8 cellular contexts compared by ENCODE assay signal in the genomic region with DNA sequence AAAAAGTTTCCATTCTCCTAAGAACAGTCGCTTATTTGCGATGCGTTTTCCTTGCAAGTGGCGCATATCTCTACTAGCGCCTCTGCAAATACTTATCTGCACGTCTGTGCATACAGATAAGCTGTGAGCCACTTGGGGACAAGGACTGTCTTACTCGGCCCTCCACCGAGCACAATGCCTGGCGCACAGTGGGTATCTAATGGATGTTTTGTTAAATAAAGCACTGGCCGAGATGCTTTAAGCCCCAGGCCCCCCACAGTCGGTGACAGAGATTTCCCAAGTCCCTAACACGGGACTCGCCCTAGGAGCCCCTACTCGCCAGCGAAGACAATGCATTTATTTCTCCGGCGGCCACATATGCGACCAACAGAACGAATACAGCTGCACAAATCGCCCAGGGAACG. TPM values are rescaled to one million over a fixed set of nuclear protein-coding genes. Genes with fewer than 3 reads are reported as not detected.
DNase-seq lines count a peak whose midpoint lies in the region; ATAC-seq and TF ChIP-seq lines count a peak whose summit lies in the region.

No MANE protein-coding gene starts in this region.

- H3F3A ChIP-seq in GM23248 (ENCODE audit: insufficient read depth) = no peaks in the 10 kb centered on the region

- no peak for TF ChIP-seq CTCF in gastroesophageal sphincter (IDR thresholded peaks at IDR 0.05)

- no peaks in the 10 kb centered on the region for H3K27me3 ChIP-seq in GM23248 (replicated peaks; ENCODE audit: insufficient read depth)
- no peaks in the 10 kb centered on the region for H3K27me3 ChIP-seq in gastroesophageal sphincter

- peaks cover 7% of the 10 kb centered on the region for H3K36me3 Mint-ChIP-seq in activated naive CD4-positive, alpha-beta T cell treated with anti-CD3 and anti-CD28 coated beads for 36 hours (ENCODE audit: low read depth)

- peak overlapping the region; percentile 82 for H3K4me2 ChIP-seq in GM23248 (ENCODE audit: unreplicated experiment)

- H3K4me3 Mint-ChIP-seq in activated naive CD4-positive, alpha-beta T cell treated with anti-CD3 and anti-CD28 coated beads for 36 hours = peak overlapping the region; percentile 95

- H3K9me3 ChIP-seq in GM23248 (ENCODE audit: low read depth) (no peaks in the 10 kb centered on the region), gastroesophageal sphincter (no peaks in the 10 kb centered on the region)

- H3K27ac ChIP-seq in GM23248 (no peak overlapping the region), gastroesophageal sphincter (peak overlapping the region; percentile 1 to 86 (median 82))

- H3K9me2 ChIP-seq in GM23248 (ENCODE audit: insufficient read depth) = no peaks in the 10 kb centered on the region

- CTCF ChIA-PET in activated naive CD4-positive, alpha-beta T cell treated with anti-CD3 and anti-CD28 coated beads for 36 hours (lab: Charles Lee) = interaction anchor here (1.1 to 1.2 kb wide), 2 partner anchors 42 to 138 kb away, joined by 3 read pairs; no protein-coding TSS in a partner anchor

- no peaks in the 10 kb centered on the region for H4K20me1 ChIP-seq in GM23248 (ENCODE audit: insufficient read depth)

- peaks cover 14% of the 10 kb centered on the region for H3K4me1 Mint-ChIP-seq in activated naive CD4-positive, alpha-beta T cell treated with anti-CD3 and anti-CD28 coated beads for 36 hours (ENCODE audit: low read depth)

- H3K9ac ChIP-seq in GM23248 = peak overlapping the region; percentile 77

- 1 to 2% methylated on average over 21 of the region's 21 CpGs for WGBS in GM23248 (ENCODE audit: low coverage in 1 of 2, low lambda C conversion rate in 2 of 2, missing lambda C conversion rate in 2 of 2), 2 experiments
- WGBS in gastroesophageal sphincter (ENCODE audit: low coverage in 1 of 2), 2 donors = 0% methylated on average over 4 to 5 of the region's 21 CpGs

- H3K79me2 ChIP-seq in GM23248 (ENCODE audit: insufficient read depth) = peaks cover 41% of the 10 kb centered on the region

- no peak for TF ChIP-seq POLR2A in gastroesophageal sphincter (IDR thresholded peaks at IDR 0.05)

- no peaks in the 10 kb centered on the region for H3K9me3 Mint-ChIP-seq in activated naive CD4-positive, alpha-beta T cell treated with anti-CD3 and anti-CD28 coated beads for 36 hours

- in situ Hi-C loops in GM23248 (cut with MboI) = no loop called here

- peak overlapping the region; percentile 93 for H3K4me3 ChIP-seq in GM23248
- H3K4me3 ChIP-seq in gastroesophageal sphincter = peak overlapping the region; percentile 58 to 81

- peak; percentile 11 for ATAC-seq in gastroesophageal sphincter

- peak overlapping the region; percentile 96 for H2AFZ ChIP-seq in GM23248

- H3K36me3 ChIP-seq in GM23248 (ENCODE audit: low read depth) (no peaks in the 10 kb centered on the region; the same call in 1 of the 2 replicates), gastroesophageal sphincter (peaks cover 0 to 7% of the 10 kb centered on the region in 2 donors)

- peak; percentile 36 for DNase-seq in activated naive CD4-positive, alpha-beta T cell treated with anti-CD3 and anti-CD28 coated beads for 36 hours
- DNase-seq in activated naive CD4-positive, alpha-beta T cell (lab: John Stamatoyannopoulos, UW) = no peak
- peak; percentile 63 for DNase-seq in GM23248
- DNase-seq in Kasumi-1 (lab: John Stamatoyannopoulos, UW) = peak; percentile 39 to 42
- peak; percentile 2 to 7 for DNase-seq in activated CD4-positive, alpha-beta T cell treated with anti-CD3 and anti-CD28 coated beads, Interleukin-2, amount 50 U/mL, for 4 hours
- DNase-seq in occipital lobe (lab: John Stamatoyannopoulos, UW) = peak; percentile 35
- DNase-seq in NCI-H2081 treated with DMSO at 0.1 percent for 48 hours (lab: John Stamatoyannopoulos, UW) = no peak

- H3K27me3 Mint-ChIP-seq in activated naive CD4-positive, alpha-beta T cell treated with anti-CD3 and anti-CD28 coated beads for 36 hours (ENCODE audit: low read depth) = no peaks in the 10 kb centered on the region

- H3K27ac Mint-ChIP-seq in activated naive CD4-positive, alpha-beta T cell treated with anti-CD3 and anti-CD28 coated beads for 36 hours = peak overlapping the region; percentile 67

- H3K4me1 ChIP-seq in GM23248 (ENCODE audit: insufficient read depth) (peaks cover 4% of the 10 kb centered on the region), gastroesophageal sphincter (peaks cover 0 to 33% (median 6%) of the 10 kb centered on the region in 3 donors)

- intact Hi-C loops in activated naive CD4-positive, alpha-beta T cell treated with anti-CD3 and anti-CD28 coated beads for 36 hours (cut with micrococcal nuclease) = loop anchor here (1.0 to 2.0 kb wide), 3 partner anchors 43 to 95 kb away; partner anchors contain the start of genes GYG1 and HPS3

- no peak for TF ChIP-seq EP300 in gastroesophageal sphincter (IDR thresholded peaks at IDR 0.05)

RNA-seq across cellular contexts. Expression of gene HLTF, which starts 0.5 kb away (rescaled TPM):
- total RNA-seq in activated naive CD4-positive, alpha-beta T cell treated with anti-CD3 and anti-CD28 coated beads for 36 hours = 10 to 100 TPM; 22.0 to 22.6 TPM
- total RNA-seq in GM23248 (2014; rRNA removed; shearing (Covaris generic)) = 20.6 and 25.0 TPM in 2 replicates
- 28.6 and 33.6 TPM in 2 replicates for polyA plus RNA-seq in GM23248 (2016; fragmentation: Nextera tagmentation; extraction: Ambion mirVana)
- total RNA-seq in gastroesophageal sphincter (10 to 100 TPM; 18.3 to 28.2 (median 23.0) TPM), occipital lobe (115 TPM)

RNA-seq across cellular contexts. Expression of gene HPS3, which starts 43.6 kb away (rescaled TPM):
- 10 to 100 TPM; 11.5 to 13.5 TPM for total RNA-seq in activated naive CD4-positive, alpha-beta T cell treated with anti-CD3 and anti-CD28 coated beads for 36 hours
- total RNA-seq in GM23248 (2014; rRNA removed; shearing (Covaris generic)) = 14.5 and 19.7 TPM in 2 replicates
- polyA plus RNA-seq in GM23248 (2016; fragmentation: Nextera tagmentation; extraction: Ambion mirVana) = 17.4 and 18.4 TPM in 2 replicates
- 10 to 100 TPM; 13.7 to 18.3 (median 14.7) TPM for total RNA-seq in gastroesophageal sphincter
- total RNA-seq in occipital lobe = 29.0 TPM

Comparison
In these comparisons a context has a peak if more than half of its experiments do, and no peak if none do; other contexts are left out.
1. DNase-seq: peak in activated naive CD4-positive, alpha-beta T cell treated with anti-CD3 and anti-CD28 coated beads for 36 hours (single experiment), GM23248 (single experiment), Kasumi-1 (2 of 2), activated CD4-positive, alpha-beta T cell treated with anti-CD3 and anti-CD28 coated beads, Interleukin-2, amount 50 U/mL, for 4 hours (2 of 2) and occipital lobe (single experiment); none in activated naive CD4-positive, alpha-beta T cell (0 of 4) and NCI-H2081 treated with DMSO at 0.1 percent for 48 hours (single experiment).